8 cellular contexts compared by ENCODE assay signal in the genomic region with DNA sequence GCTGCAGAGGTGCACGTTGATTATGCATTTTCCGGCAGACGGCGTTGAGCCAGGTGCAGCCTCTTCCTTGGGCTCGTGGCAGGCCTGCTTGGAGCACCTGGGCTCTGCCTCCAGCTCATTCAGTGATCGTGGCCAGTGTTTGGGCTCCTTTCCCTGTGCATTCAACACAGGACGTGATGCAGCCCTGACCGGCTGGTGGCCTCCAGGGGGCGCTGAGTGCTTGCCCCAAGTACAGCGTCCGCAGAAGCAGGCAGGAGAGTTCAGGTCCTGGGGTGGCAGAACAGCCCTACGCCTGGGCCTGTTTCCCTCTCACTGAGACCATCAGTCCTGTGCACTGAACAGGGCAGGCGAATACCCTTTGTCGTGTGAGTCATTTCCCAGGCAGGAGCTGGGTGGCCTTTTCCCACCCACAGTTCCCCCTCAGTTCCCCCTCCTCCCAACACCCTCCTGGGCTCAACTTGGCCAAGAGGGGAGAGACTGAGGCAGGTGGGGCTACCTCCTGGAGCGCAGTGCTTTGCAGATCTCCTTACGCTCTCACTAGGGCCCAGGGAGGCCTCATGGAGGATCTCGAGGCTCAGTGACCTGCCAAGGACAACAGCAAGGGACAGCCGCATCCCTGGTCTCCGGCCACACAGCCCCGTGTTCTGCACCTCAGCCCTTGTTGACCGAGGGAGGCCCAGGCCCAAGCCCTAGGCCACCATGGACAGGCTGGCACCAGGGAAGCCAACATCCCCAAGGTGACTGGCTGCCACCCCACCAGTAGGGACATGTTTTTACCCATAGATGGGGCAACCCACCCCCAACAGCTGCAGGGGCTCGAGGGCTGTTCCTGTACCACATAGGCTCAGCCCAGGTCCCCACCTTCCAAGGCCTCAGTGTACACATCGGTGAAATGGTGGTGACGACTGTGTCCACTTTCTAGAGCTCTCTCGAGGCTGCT. TPM values are rescaled to one million over a fixed set of nuclear protein-coding genes. Genes with fewer than 3 reads are reported as not detected.
DNase-seq lines count a peak whose midpoint lies in the region; ATAC-seq and TF ChIP-seq lines count a peak whose summit lies in the region.

No MANE protein-coding gene starts in this region.

- H3K27ac Mint-ChIP-seq in activated T-helper 1 cell treated with anti-CD3 and anti-CD28 coated beads, Interleukin-12 subunit alpha, Interleukin-12 subunit beta, Interleukin-2, Interleukin-4 antibody, amounts not matched to agents 30 ng/mL and 10 ng/mL and 1 ng/mL, durations not matched to agents 14 hours and 24 hours and 36 hours, result no peak overlapping the region
- no peak overlapping the region for H3K27ac Mint-ChIP-seq in stimulated activated naive CD8-positive, alpha-beta T cell treated with anti-CD3 and anti-CD28 coated beads, Interleukin-15, amount 100 ng/mL, for 72 hours

- DNase-seq in DMS153 (lab: John Stamatoyannopoulos, UW), result peak; percentile 53
- peak; percentile 84 to 88 for DNase-seq in Kasumi-1 (lab: John Stamatoyannopoulos, UW)
- peak; percentile 88 for DNase-seq in RPMI8226
- DNase-seq in activated T-helper 1 cell treated with anti-CD3 and anti-CD28 coated beads, Interleukin-12 subunit alpha, Interleukin-12 subunit beta, Interleukin-2, Interleukin-4 antibody, amounts not matched to agents 30 ng/mL and 10 ng/mL and 1 ng/mL, durations not matched to agents 14 hours and 24 hours and 36 hours (ENCODE audit: low spot score), result peak; percentile 70
- peak; percentile 86 for DNase-seq in fibroblast of the aortic adventitia (ENCODE audit: low read depth)
- peak; percentile 76 for DNase-seq in stimulated activated naive CD8-positive, alpha-beta T cell treated with anti-CD3 and anti-CD28 coated beads, Interleukin-15, amount 100 ng/mL, for 72 hours

- H3K36me3 ChIP-seq in neutrophil, result peaks cover 42% of the 10 kb centered on the region

- peak; percentile 86 for TF ChIP-seq CTCF in fibroblast of the aortic adventitia (IDR thresholded peaks at IDR 0.05; ENCODE audit: insufficient read depth, low read length)
- peak; percentile 36 for TF ChIP-seq CTCF in neutrophil (IDR thresholded peaks at IDR 0.05)

- H3K27me3 Mint-ChIP-seq in activated T-helper 1 cell treated with anti-CD3 and anti-CD28 coated beads, Interleukin-12 subunit alpha, Interleukin-12 subunit beta, Interleukin-2, Interleukin-4 antibody, amounts not matched to agents 30 ng/mL and 10 ng/mL and 1 ng/mL, durations not matched to agents 14 hours and 24 hours and 36 hours (ENCODE audit: insufficient read depth), result no peaks in the 10 kb centered on the region
- H3K27me3 Mint-ChIP-seq in stimulated activated naive CD8-positive, alpha-beta T cell treated with anti-CD3 and anti-CD28 coated beads, Interleukin-15, amount 100 ng/mL, for 72 hours, result no peaks in the 10 kb centered on the region

- peak; percentile 88 for ATAC-seq in stimulated activated naive CD8-positive, alpha-beta T cell treated with anti-CD3 and anti-CD28 coated beads, Interleukin-15, amount 100 ng/mL, for 72 hours
- no peak for ATAC-seq in HG03039 (IDR thresholded peaks at IDR 0.05; ENCODE audit: unreplicated experiment)

- H3K27me3 ChIP-seq in neutrophil, result no peaks in the 10 kb centered on the region

- intact Hi-C loops in activated T-helper 1 cell treated with anti-CD3 and anti-CD28 coated beads, Interleukin-12 subunit alpha, Interleukin-12 subunit beta, Interleukin-2, Interleukin-4 antibody, amounts not matched to agents 30 ng/mL and 10 ng/mL and 1 ng/mL, durations not matched to agents 14 hours and 24 hours and 36 hours (cut with micrococcal nuclease), result loop anchor here (1.0 to 5.0 kb wide), 4 partner anchors 82 to 417 kb away; no protein-coding TSS in a partner anchor

- H3K27ac ChIP-seq in neutrophil, result no peak overlapping the region

- no peaks in the 10 kb centered on the region for H3K4me1 ChIP-seq in neutrophil (ENCODE audit: control insufficient read depth in 1 of 2, insufficient read depth in 1 of 2, low read depth in 1 of 2, low read length in 1 of 2)

- H3K36me3 Mint-ChIP-seq in activated T-helper 1 cell treated with anti-CD3 and anti-CD28 coated beads, Interleukin-12 subunit alpha, Interleukin-12 subunit beta, Interleukin-2, Interleukin-4 antibody, amounts not matched to agents 30 ng/mL and 10 ng/mL and 1 ng/mL, durations not matched to agents 14 hours and 24 hours and 36 hours (ENCODE audit: low read depth), result peaks cover 2% of the 10 kb centered on the region

- no peak overlapping the region for H3K4me3 Mint-ChIP-seq in activated T-helper 1 cell treated with anti-CD3 and anti-CD28 coated beads, Interleukin-12 subunit alpha, Interleukin-12 subunit beta, Interleukin-2, Interleukin-4 antibody, amounts not matched to agents 30 ng/mL and 10 ng/mL and 1 ng/mL, durations not matched to agents 14 hours and 24 hours and 36 hours
- no peak overlapping the region for H3K4me3 Mint-ChIP-seq in stimulated activated naive CD8-positive, alpha-beta T cell treated with anti-CD3 and anti-CD28 coated beads, Interleukin-15, amount 100 ng/mL, for 72 hours

- peaks cover 5% of the 10 kb centered on the region for H3K4me1 Mint-ChIP-seq in activated T-helper 1 cell treated with anti-CD3 and anti-CD28 coated beads, Interleukin-12 subunit alpha, Interleukin-12 subunit beta, Interleukin-2, Interleukin-4 antibody, amounts not matched to agents 30 ng/mL and 10 ng/mL and 1 ng/mL, durations not matched to agents 14 hours and 24 hours and 36 hours (ENCODE audit: low read depth)
- no peaks in the 10 kb centered on the region for H3K4me1 Mint-ChIP-seq in stimulated activated naive CD8-positive, alpha-beta T cell treated with anti-CD3 and anti-CD28 coated beads, Interleukin-15, amount 100 ng/mL, for 72 hours

- H3K9me3 ChIP-seq in neutrophil, result no peaks in the 10 kb centered on the region

- H3K9me3 Mint-ChIP-seq in activated T-helper 1 cell treated with anti-CD3 and anti-CD28 coated beads, Interleukin-12 subunit alpha, Interleukin-12 subunit beta, Interleukin-2, Interleukin-4 antibody, amounts not matched to agents 30 ng/mL and 10 ng/mL and 1 ng/mL, durations not matched to agents 14 hours and 24 hours and 36 hours, result no peaks in the 10 kb centered on the region
- H3K9me3 Mint-ChIP-seq in stimulated activated naive CD8-positive, alpha-beta T cell treated with anti-CD3 and anti-CD28 coated beads, Interleukin-15, amount 100 ng/mL, for 72 hours, result no peaks in the 10 kb centered on the region

- H3K4me3 ChIP-seq in fibroblast of the aortic adventitia (ENCODE audit: low read depth, low read length) (no peak overlapping the region), neutrophil (ENCODE audit: low read depth in 1 of 2, low read length in 1 of 2) (no peak overlapping the region)

RNA-seq across cellular contexts. Expression of a gene that starts 52.9 kb away (rescaled TPM):
- 23.8 and 25.8 TPM in 2 replicates for total RNA-seq in activated T-helper 1 cell treated with anti-CD3 and anti-CD28 coated beads, Interleukin-12 subunit alpha, Interleukin-12 subunit beta, Interleukin-2, Interleukin-4 antibody, amounts not matched to agents 30 ng/mL and 10 ng/mL and 1 ng/mL, durations not matched to agents 14 hours and 24 hours and 36 hours
- 12.9 and 15.3 TPM in 2 replicates for total RNA-seq in fibroblast of the aortic adventitia (ENCODE audit: low replicate concordance)

RNA-seq across cellular contexts. Expression of a gene that starts 53.0 kb away (rescaled TPM):
- 1,157 and 1,162 TPM in 2 replicates for total RNA-seq in activated T-helper 1 cell treated with anti-CD3 and anti-CD28 coated beads, Interleukin-12 subunit alpha, Interleukin-12 subunit beta, Interleukin-2, Interleukin-4 antibody, amounts not matched to agents 30 ng/mL and 10 ng/mL and 1 ng/mL, durations not matched to agents 14 hours and 24 hours and 36 hours
- 511 and 2,619 TPM in 2 replicates for total RNA-seq in fibroblast of the aortic adventitia (ENCODE audit: low replicate concordance)
